Comparison of ENCODE assay signal across 31 cellular contexts in genomic region chr18:64488698-64489097, GRCh38.
"Had no signal": no experiment of that assay in that cellular context is flagged by ENCODE, and none has a peak within 500 bp of the region (broad histone marks: within the 10 kb centered on the region; RNA-seq: fewer than 3 reads in every experiment).

No MANE protein-coding gene starts in this region.

- FAIRE-seq: islet of Langerhans, pancreas, small intestine, urothelium cell line had no signal

- H3K36me3 ChIP-seq: left lung, lower lobe of right lung, pancreas, prostate gland, sigmoid colon, stomach, tibial artery, upper lobe of right lung had no signal

- H3K36me3 Mint-ChIP-seq: immature natural killer cell; naive thymus-derived CD8-positive, alpha-beta T cell; stimulated activated naive B cell treated with anti-CD40 and anti-IgM and Interleukin-4, amounts not matched to agents 10 μg/mL and 1 μg/mL and 100 μg/mL, for 72 hours had no signal

- H3K9me3 Mint-ChIP-seq: nephron; neural crest cell; stimulated activated naive B cell treated with anti-CD40 and anti-IgM and Interleukin-4, amounts not matched to agents 10 μg/mL and 1 μg/mL and 100 μg/mL, for 72 hours had no signal

- H3K4me3 Mint-ChIP-seq: immature natural killer cell; naive thymus-derived CD8-positive, alpha-beta T cell; nephron; neural crest cell; stimulated activated naive B cell treated with anti-CD40 and anti-IgM and Interleukin-4, amounts not matched to agents 10 μg/mL and 1 μg/mL and 100 μg/mL, for 72 hours had no signal

- H3K9me3 ChIP-seq: left lung, lower lobe of right lung, pancreas, prostate gland, sigmoid colon, stomach, testis, tibial artery, upper lobe of right lung had no signal

- H3K4me3 ChIP-seq: left lung, lower lobe of right lung, pancreas, prostate gland, sigmoid colon, stomach, testis, tibial artery, upper lobe of right lung had no signal

- ATAC-seq: left colon; left lung; lower lobe of right lung; naive thymus-derived CD8-positive, alpha-beta T cell; pancreas; right cardiac atrium; stimulated activated naive B cell treated with anti-CD40 and anti-IgM and Interleukin-4, amounts not matched to agents 10 μg/mL and 1 μg/mL and 100 μg/mL, for 72 hours; stimulated activated naive CD8-positive, alpha-beta T cell treated with anti-CD3 and anti-CD28 coated beads, Interleukin-15, Interleukin-2, amounts not matched to agents 100 U/mL and 50 U/mL, for 24 hours; upper lobe of right lung had no signal

- H3K27me3 Mint-ChIP-seq: naive thymus-derived CD8-positive, alpha-beta T cell; stimulated activated naive B cell treated with anti-CD40 and anti-IgM and Interleukin-4, amounts not matched to agents 10 μg/mL and 1 μg/mL and 100 μg/mL, for 72 hours had no signal

- H3K27me3 ChIP-seq: left lung, pancreas, sigmoid colon, stomach, testis, tibial artery, upper lobe of right lung had no signal

- H3K4me1 ChIP-seq: left lung, lower lobe of right lung, pancreas, prostate gland, sigmoid colon, stomach, testis, tibial artery, upper lobe of right lung had no signal

- DNase-seq: hypothalamus; immature natural killer cell; kidney; left colon; left lung; lower lobe of right lung; mammary epithelial cell; mesenchymal stem cell; naive thymus-derived CD8-positive, alpha-beta T cell; nucleus accumbens; pancreas; posterior cingulate gyrus; retina; right cardiac atrium; sigmoid colon; small intestine; stimulated activated CD4-positive, alpha-beta T cell treated with anti-CD3 and anti-CD28 coated beads, Interleukin-15, amount 100 ng/mL, for 24 hours; stimulated activated CD4-positive, alpha-beta T cell treated with anti-CD3 and anti-CD28 coated beads, Interleukin-2, amount 100 ng/mL, for 24 hours; stimulated activated CD4-positive, alpha-beta T cell treated with anti-CD3 and anti-CD28 coated beads, Interleukin-4, amount 100 ng/mL, for 1 hour; stimulated activated naive B cell treated with anti-CD40 and anti-IgM and Interleukin-4, amounts not matched to agents 10 μg/mL and 1 μg/mL and 100 μg/mL, for 72 hours; stimulated activated naive CD8-positive, alpha-beta T cell treated with anti-CD3 and anti-CD28 coated beads, Interleukin-15, Interleukin-2, amounts not matched to agents 100 U/mL and 50 U/mL, for 24 hours; stomach; testis; tibial artery; trophoblast cell; upper lobe of right lung had no signal

- H3K4me1 Mint-ChIP-seq: immature natural killer cell; naive thymus-derived CD8-positive, alpha-beta T cell; nephron; neural crest cell; stimulated activated naive B cell treated with anti-CD40 and anti-IgM and Interleukin-4, amounts not matched to agents 10 μg/mL and 1 μg/mL and 100 μg/mL, for 72 hours had no signal

- H3K27ac Mint-ChIP-seq: immature natural killer cell; naive thymus-derived CD8-positive, alpha-beta T cell; nephron; stimulated activated naive B cell treated with anti-CD40 and anti-IgM and Interleukin-4, amounts not matched to agents 10 μg/mL and 1 μg/mL and 100 μg/mL, for 72 hours had no signal

- H3K27ac ChIP-seq: left lung, lower lobe of right lung, pancreas, prostate gland, sigmoid colon, stomach, testis, tibial artery, upper lobe of right lung had no signal
